Comparison of ENCODE assay signal across 8 cellular contexts in genomic region chr2:64454316-64455030, GRCh38. TPM values are rescaled to one million over a fixed set of nuclear protein-coding genes. Genes with fewer than 3 reads are reported as not detected.
DNase-seq lines count a peak whose midpoint lies in the region; ATAC-seq and TF ChIP-seq lines count a peak whose summit lies in the region.

No MANE protein-coding gene starts in this region.

- no peak overlapping the region for H2AFZ ChIP-seq in HCT116 (ENCODE audit: low read depth, low read length, poor library complexity, severe bottlenecking)

- TF ChIP-seq CTCF in HCT116 (IDR thresholded peaks at IDR 0.05 in 2 of 3, conservative IDR thresholded peaks at IDR 0.05 in 1 of 3; ENCODE audit: borderline replicate concordance in 1 of 3, insufficient read depth in 1 of 3, low read depth in 2 of 3, low read length in 2 of 3) (no peak), lower lobe of right lung (IDR thresholded peaks at IDR 0.05) (no peak)

- TF ChIP-seq POLR2A in HCT116 (IDR thresholded peaks at IDR 0.05; ENCODE audit: borderline replicate concordance, extremely low read depth, insufficient read depth, insufficient read length) = no peak

- CTCF ChIA-PET in HCT116 (lab: Charles Lee) = no interaction called here
- CTCF ChIA-PET in activated CD8-positive, alpha-beta T cell treated with anti-CD3 and anti-CD28 coated beads, Interleukin-2, amount 10 ng/mL, durations not matched to agents 7 days and 5 days (lab: Charles Lee) = interaction anchor here (1.0 to 6.4 kb wide), 3 partner anchors 124 to 190 kb away, joined by 3 to 33 read pairs (median 4); no protein-coding TSS in a partner anchor

- H3K9me2 ChIP-seq in HCT116 (ENCODE audit: insufficient read depth) = no peaks in the 10 kb centered on the region

- H3K27ac Mint-ChIP-seq in activated CD8-positive, alpha-beta T cell treated with anti-CD3 and anti-CD28 coated beads, Interleukin-2, amount 10 ng/mL, durations not matched to agents 7 days and 5 days = no peak overlapping the region

- H3K9me3 ChIP-seq in HCT116 (ENCODE audit: control insufficient read depth in 1 of 2, insufficient read depth in 1 of 2, low read depth in 1 of 2, low read length in 2 of 2) (no peaks in the 10 kb centered on the region), ectodermal cell (ENCODE audit: control insufficient read depth, low read length) (no peaks in the 10 kb centered on the region), lower lobe of right lung (no peaks in the 10 kb centered on the region)

- H3K4me3 Mint-ChIP-seq in activated CD8-positive, alpha-beta T cell treated with anti-CD3 and anti-CD28 coated beads, Interleukin-2, amount 10 ng/mL, durations not matched to agents 7 days and 5 days = peak overlapping the region; percentile 64

- POLR2A ChIA-PET in HCT116 (lab: Charles Lee) = interaction anchor here (0.6 kb wide), 1 partner anchor 36 kb away, joined by 3 read pairs; no protein-coding TSS in a partner anchor
- POLR2A ChIA-PET in activated CD8-positive, alpha-beta T cell treated with anti-CD3 and anti-CD28 coated beads, Interleukin-2, amount 10 ng/mL, durations not matched to agents 7 days and 5 days (lab: Charles Lee) = no interaction called here

- DNase-seq in DMS 273 (lab: John Stamatoyannopoulos, UW; ENCODE audit: unreplicated experiment) (peak; percentile 86), DMS 273 treated with DMSO at 0.1 percent for 48 hours (lab: John Stamatoyannopoulos, UW) (no peak), HCT116 (ENCODE audit: low read depth, low spot score) (no peak), NCI-H1092 treated with DMSO at 0.1 percent for 48 hours (lab: John Stamatoyannopoulos, UW) (peak; percentile 7), lower lobe of right lung (peak; percentile 70)
- DNase-seq in activated CD8-positive, alpha-beta T cell treated with anti-CD3 and anti-CD28 coated beads, Interleukin-2, amount 10 ng/mL, durations not matched to agents 7 days and 5 days = peak; percentile 48
- DNase-seq in stimulated activated CD4-positive, alpha-beta T cell treated with anti-CD3 and anti-CD28 coated beads, TNF-alpha, amount 100 ng/mL, for 1 hour (ENCODE audit: low read depth in 3 of 3, low spot score in 1 of 3) = peak in 2 of 3 donors; percentile 15 to 39

- H3K4me3 ChIP-seq in HCT116 (replicated peaks in 1 of 2; ENCODE audit: low read depth in 1 of 2, low read length in 2 of 2) (peak overlapping the region; percentile 74 to 82), ectodermal cell (ENCODE audit: insufficient read depth, low read depth, low read length) (peak overlapping the region; percentile 75), lower lobe of right lung (peak overlapping the region; percentile 74)

- no peak for TF ChIP-seq RAD21 in HCT116 (IDR thresholded peaks at IDR 0.05; ENCODE audit: low read depth)

- H3K9me3 Mint-ChIP-seq in activated CD8-positive, alpha-beta T cell treated with anti-CD3 and anti-CD28 coated beads, Interleukin-2, amount 10 ng/mL, durations not matched to agents 7 days and 5 days (ENCODE audit: insufficient read depth) = no peaks in the 10 kb centered on the region

- ATAC-seq in HCT116 (peak; percentile 71), lower lobe of right lung (peak; percentile 70 to 81)
- ATAC-seq in activated CD8-positive, alpha-beta T cell treated with anti-CD3 and anti-CD28 coated beads, Interleukin-2, amount 10 ng/mL, durations not matched to agents 7 days and 5 days = peak; percentile 82

- no peaks in the 10 kb centered on the region for H3K36me3 Mint-ChIP-seq in activated CD8-positive, alpha-beta T cell treated with anti-CD3 and anti-CD28 coated beads, Interleukin-2, amount 10 ng/mL, durations not matched to agents 7 days and 5 days (ENCODE audit: low read depth)

- no TSS peak for BruUV-seq in HCT116 (replicated peaks; lab: Mats Ljungman, UMichigan)

- H3K79me2 ChIP-seq in HCT116 (ENCODE audit: insufficient read depth, low read length) = no peaks in the 10 kb centered on the region; the same call in 1 of the 2 replicates

- intact Hi-C loops in HCT116 (cut with micrococcal nuclease) = no loop called here
- intact Hi-C loops in lower lobe of right lung (cut with DNase I) = no loop called here

- H3K27ac ChIP-seq in HCT116 (ENCODE audit: low read depth, low read length) = peak overlapping the region; percentile 83
- H3K27ac ChIP-seq in ectodermal cell (ENCODE audit: insufficient read depth, low read depth, low read length, poor library complexity, severe bottlenecking) = peak overlapping the region; percentile 72
- peak overlapping the region; percentile 95 for H3K27ac ChIP-seq in lower lobe of right lung

- H3K4me2 ChIP-seq in HCT116 (ENCODE audit: low read length) = peak overlapping the region; percentile 94

- RAD21 ChIA-PET in HCT116 (lab: Charles Lee; ENCODE audit: low non-redundant PET in 1 of 2, low total read pairs in 2 of 2, uncharacterized antibody in 2 of 2, unreplicated experiment in 2 of 2) = no interaction called here

- H3K27me3 ChIP-seq in HCT116 (ENCODE audit: insufficient read depth, low read length) (no peaks in the 10 kb centered on the region), ectodermal cell (ENCODE audit: control insufficient read depth, insufficient read depth, low read length, poor library complexity, severe bottlenecking) (no peaks in the 10 kb centered on the region), lower lobe of right lung (ENCODE audit: low read depth) (no peaks in the 10 kb centered on the region)

- no peaks in the 10 kb centered on the region for H4K20me1 ChIP-seq in HCT116 (ENCODE audit: insufficient read depth)

- H3K4me1 ChIP-seq in HCT116 (ENCODE audit: control insufficient read depth in 1 of 2, insufficient read depth in 2 of 2, low read length in 2 of 2) (peaks cover 17 to 27% of the 10 kb centered on the region in 2 experiments), ectodermal cell (ENCODE audit: control insufficient read depth, insufficient read depth, low read length) (peaks cover 6% of the 10 kb centered on the region), lower lobe of right lung (peaks cover 23% of the 10 kb centered on the region)

- peaks cover 20% of the 10 kb centered on the region for H3K27me3 Mint-ChIP-seq in activated CD8-positive, alpha-beta T cell treated with anti-CD3 and anti-CD28 coated beads, Interleukin-2, amount 10 ng/mL, durations not matched to agents 7 days and 5 days (ENCODE audit: low read depth)

- 0% methylated on average over 96 of the region's 96 CpGs for whole genome bisulfite sequencing in ectodermal cell, 2 experiments

- H3K9ac ChIP-seq in HCT116 (ENCODE audit: low read length) = peak overlapping the region; percentile 77

- H3K36me3 ChIP-seq in HCT116 (ENCODE audit: control insufficient read depth in 1 of 2, insufficient read depth in 2 of 2, low read length in 2 of 2) = peaks cover 7 to 17% of the 10 kb centered on the region in 2 experiments; a peak in 3 of 4 replicates
- H3K36me3 ChIP-seq in ectodermal cell (ENCODE audit: control insufficient read depth, insufficient read depth, low read length) = peaks cover 3% of the 10 kb centered on the region
- peaks cover 26% of the 10 kb centered on the region for H3K36me3 ChIP-seq in lower lobe of right lung

- peaks cover 12% of the 10 kb centered on the region for H3K4me1 Mint-ChIP-seq in activated CD8-positive, alpha-beta T cell treated with anti-CD3 and anti-CD28 coated beads, Interleukin-2, amount 10 ng/mL, durations not matched to agents 7 days and 5 days (ENCODE audit: low read depth)

TF ChIP-seq in HCT116, 20 proteins besides CTCF, POLR2A, EP300 and RAD21:
- TF ChIP-seq ZFX (IDR thresholded peaks at IDR 0.05) (peak; percentile 77), YY1 (IDR thresholded peaks at IDR 0.05; ENCODE audit: extremely low read depth, insufficient replicate concordance, low read depth, low read length) (peak; percentile 7), REST (IDR thresholded peaks at IDR 0.05; ENCODE audit: low read depth) (no peak), EGR1 (IDR thresholded peaks at IDR 0.05; ENCODE audit: low read depth) (peak; percentile 55; the same call in 1 of the 2 replicates), TCF7L2 (IDR thresholded peaks at IDR 0.05; ENCODE audit: borderline replicate concordance, extremely low read depth, insufficient read depth, insufficient read length) (no peak), SRF (IDR thresholded peaks at IDR 0.05; ENCODE audit: low read depth) (no peak), ZNF274 (IDR thresholded peaks at IDR 0.05; ENCODE audit: low read depth, low read length) (no peak), ATF3 (IDR thresholded peaks at IDR 0.05) (no peak)
TF ChIP-seq in HCT116: peak in this region for 3.

RNA-seq across cellular contexts. Expression of gene LGALSL, which starts 0.5 kb away (rescaled TPM):
- 14.2 TPM for total RNA-seq in HCT116 (2021; ENCODE audit: unreplicated experiment)
- polyA plus RNA-seq in HCT116 (2012) = 23.0 and 24.0 TPM in 2 replicates
- total RNA-seq in activated CD8-positive, alpha-beta T cell treated with anti-CD3 and anti-CD28 coated beads, Interleukin-2, amount 10 ng/mL, durations not matched to agents 7 days and 5 days = 1 to 10 TPM in 1 of 2 experiments, under 1 TPM in 1; 0.73 to 1.1 TPM
- polyA plus RNA-seq in ectodermal cell (2013, experiment 1 of 4) = 23.7 TPM
- 22.1 TPM for polyA plus RNA-seq in ectodermal cell (2013, experiment 2 of 4)
- polyA plus RNA-seq in ectodermal cell (2013, experiment 3 of 4) = 24.1 TPM
- 19.7 TPM for polyA plus RNA-seq in ectodermal cell (2013, experiment 4 of 4)
- 30.8 TPM for total RNA-seq in lower lobe of right lung

Comparison
In these comparisons a context has a peak if more than half of its experiments do, and no peak if none do; other contexts are left out.
1. DNase-seq: peak in DMS 273 (single experiment), NCI-H1092 treated with DMSO at 0.1 percent for 48 hours (single experiment), activated CD8-positive, alpha-beta T cell treated with anti-CD3 and anti-CD28 coated beads, Interleukin-2, amount 10 ng/mL, durations not matched to agents 7 days and 5 days (single experiment), lower lobe of right lung (single experiment) and stimulated activated CD4-positive, alpha-beta T cell treated with anti-CD3 and anti-CD28 coated beads, TNF-alpha, amount 100 ng/mL, for 1 hour (2 of 3); none in DMS 273 treated with DMSO at 0.1 percent for 48 hours (single experiment) and HCT116 (single experiment).
2. Peak in every context shown above with its lines, with median percentiles within 50 percentile points of each other: ATAC-seq, H3K27ac ChIP-seq and H3K4me3 ChIP-seq.